32 cellular contexts compared by ENCODE assay signal in genomic region chr10:120465138-120465537, GRCh38. TPM values are rescaled to one million over a fixed set of nuclear protein-coding genes. Genes with fewer than 3 reads are reported as not detected.
"Had no signal": no experiment of that assay in that cellular context is flagged by ENCODE, and none has a peak within 500 bp of the region (broad histone marks: within the 10 kb centered on the region; RNA-seq: fewer than 3 reads in every experiment).

No MANE protein-coding gene starts in this region.

- H3K4me3 Mint-ChIP-seq: effector memory CD8-positive, alpha-beta T cell; memory B cell; naive thymus-derived CD4-positive, alpha-beta T cell; nephron; neural progenitor cell; stimulated activated naive CD8-positive, alpha-beta T cell treated with anti-CD3 and anti-CD28 coated beads, Interleukin-15, amount 100 ng/mL, for 72 hours had no signal

- ATAC-seq: effector memory CD8-positive, alpha-beta T cell; gastroesophageal sphincter; heart left ventricle; left cardiac atrium; lower lobe of right lung; naive thymus-derived CD4-positive, alpha-beta T cell; sciatic nerve; stimulated activated naive CD8-positive, alpha-beta T cell treated with anti-CD3 and anti-CD28 coated beads, Interleukin-15, amount 100 ng/mL, for 72 hours; upper lobe of right lung had no signal

- H3K4me2 ChIP-seq: neural progenitor cell, smooth muscle cell had no signal

- H3K27me3 ChIP-seq: right atrium auricular region, uterus had no signal

- FAIRE-seq: islet of Langerhans had no signal

- DNase-seq: cortex of kidney; effector memory CD8-positive, alpha-beta T cell; foreskin fibroblast; heart left ventricle; hippocampal formation; left cardiac atrium; left ventricle myocardium inferior; lower lobe of right lung; midbrain; naive thymus-derived CD4-positive, alpha-beta T cell; nucleus accumbens; stimulated activated CD4-positive, alpha-beta T cell treated with anti-CD3 and anti-CD28 coated beads, Interleukin-12 subunit alpha, Interleukin-12 subunit beta, amount 100 ng/mL, for 4 hours; stimulated activated CD4-positive, alpha-beta T cell treated with anti-CD3 and anti-CD28 coated beads, Interleukin-1b, Interleukin-23, amount 100 ng/mL, for 48 hours; stimulated activated CD4-positive, alpha-beta T cell treated with anti-CD3 and anti-CD28 coated beads, Interleukin-4, amount 100 ng/mL, for 1 hour; stimulated activated CD8-positive, alpha-beta memory T cell treated with anti-CD3 and anti-CD28 coated beads, Interleukin-4, amount 100 ng/mL, for 48 hours; stimulated activated naive CD4-positive, alpha-beta T cell; stimulated activated naive CD8-positive, alpha-beta T cell treated with anti-CD3 and anti-CD28 coated beads, Interleukin-15, amount 100 ng/mL, for 72 hours; transverse colon; upper lobe of right lung; uterus had no signal

- H3K4me1 Mint-ChIP-seq: memory B cell; naive thymus-derived CD4-positive, alpha-beta T cell; nephron; neural progenitor cell; stimulated activated naive CD8-positive, alpha-beta T cell treated with anti-CD3 and anti-CD28 coated beads, Interleukin-15, amount 100 ng/mL, for 72 hours had no signal

- H3K4me3 ChIP-seq: gastroesophageal sphincter, heart left ventricle, left ventricle myocardium inferior, lower lobe of right lung, neural progenitor cell, prostate gland, right atrium auricular region, smooth muscle cell, suprapubic skin, transverse colon, upper lobe of right lung, uterus had no signal

- H3K27ac Mint-ChIP-seq: effector memory CD8-positive, alpha-beta T cell; memory B cell; naive thymus-derived CD4-positive, alpha-beta T cell; nephron; neural progenitor cell; stimulated activated naive CD8-positive, alpha-beta T cell treated with anti-CD3 and anti-CD28 coated beads, Interleukin-15, amount 100 ng/mL, for 72 hours had no signal

- H3K36me3 Mint-ChIP-seq: memory B cell; naive thymus-derived CD4-positive, alpha-beta T cell; neural progenitor cell had no signal

- H3K9me3 Mint-ChIP-seq: effector memory CD8-positive, alpha-beta T cell; nephron; neural progenitor cell; stimulated activated naive CD8-positive, alpha-beta T cell treated with anti-CD3 and anti-CD28 coated beads, Interleukin-15, amount 100 ng/mL, for 72 hours had no signal

- H3K4me1 ChIP-seq: gastroesophageal sphincter, heart left ventricle, left ventricle myocardium inferior, lower lobe of right lung, neural progenitor cell, prostate gland, right atrium auricular region, suprapubic skin, transverse colon, upper lobe of right lung, uterus had no signal

- H3K27ac ChIP-seq: gastroesophageal sphincter, heart left ventricle, left ventricle myocardium inferior, lower lobe of right lung, neural progenitor cell, prostate gland, right atrium auricular region, suprapubic skin, transverse colon, upper lobe of right lung, uterus had no signal

- H3K27me3 Mint-ChIP-seq: memory B cell had no signal

- H2AFZ ChIP-seq: neural progenitor cell had no signal

- H3K9ac ChIP-seq: neural progenitor cell had no signal

- H3K9me3 ChIP-seq: gastroesophageal sphincter, heart left ventricle, left ventricle myocardium inferior, lower lobe of right lung, prostate gland, right atrium auricular region, suprapubic skin, transverse colon, upper lobe of right lung, uterus had no signal

- H3K36me3 ChIP-seq: gastroesophageal sphincter, heart left ventricle, left ventricle myocardium inferior, lower lobe of right lung, neural progenitor cell, prostate gland, right atrium auricular region, suprapubic skin, transverse colon, upper lobe of right lung, uterus had no signal

RNA-seq across cellular contexts. Expression of gene PLPP4, which starts 8.1 kb away (rescaled TPM):
- total RNA-seq: dermis microvascular lymphatic vessel endothelial cell; left cardiac atrium; left ventricle myocardium inferior; lower lobe of right lung; naive thymus-derived CD4-positive, alpha-beta T cell; right atrium auricular region had no signal
- polyA plus RNA-seq: esophagus; heart left ventricle; naive thymus-derived CD4-positive, alpha-beta T cell had no signal
